Comparison of ENCODE assay signal across 17 cellular contexts in genomic region chr2:190993292-190993643, GRCh38. TPM values are rescaled to one million over a fixed set of nuclear protein-coding genes. Genes with fewer than 3 reads are reported as not detected.
DNase-seq lines count a peak whose midpoint lies in the region; ATAC-seq and TF ChIP-seq lines count a peak whose summit lies in the region.
"Had no signal": no experiment of that assay in that cellular context is flagged by ENCODE, and none has a peak within 500 bp of the region (broad histone marks: within the 10 kb centered on the region; RNA-seq: fewer than 3 reads in every experiment).

No MANE protein-coding gene starts in this region.

- peaks cover 94% of the 10 kb centered on the region for H3K36me3 ChIP-seq in CD4-positive, alpha-beta memory T cell (ENCODE audit: insufficient read depth, low read length)
- no peaks in the 10 kb centered on the region for H3K36me3 ChIP-seq in uterus

- POLR2A ChIA-PET in activated CD8-positive, alpha-beta T cell treated with anti-CD3 and anti-CD28 coated beads for 36 hours (lab: Charles Lee): interaction anchor here (2.8 to 13.6 kb wide), 4 partner anchors 8 to 20 kb away, joined by 15 to 144 read pairs (median 73); partner anchors contain the start of gene STAT1
- POLR2A ChIA-PET in activated CD8-positive, alpha-beta T cell treated with anti-CD3 and anti-CD28 coated beads, Interleukin-2, amount 10 ng/mL, durations not matched to agents 7 days and 5 days (lab: Charles Lee): interaction anchor here (0.7 to 2.7 kb wide), 5 partner anchors 9 to 91 kb away, joined by 3 to 8 read pairs (median 6); no protein-coding TSS in a partner anchor
- POLR2A ChIA-PET in CD4-positive, alpha-beta memory T cell (lab: Charles Lee; ENCODE audit: partially characterized antibody): no interaction called here

- no peak overlapping the region for H3K4me3 ChIP-seq in CD4-positive, alpha-beta memory T cell (ENCODE audit: low read length in 2 of 2)
- no peak overlapping the region for H3K4me3 ChIP-seq in uterus
- H3K4me3 ChIP-seq: GM23338 had no signal

- H3K9me3 Mint-ChIP-seq in activated CD8-positive, alpha-beta T cell treated with anti-CD3 and anti-CD28 coated beads for 36 hours: peaks cover 12% of the 10 kb centered on the region
- H3K9me3 Mint-ChIP-seq in activated CD8-positive, alpha-beta T cell treated with anti-CD3 and anti-CD28 coated beads, Interleukin-2, amount 10 ng/mL, durations not matched to agents 7 days and 5 days (ENCODE audit: insufficient read depth): no peaks in the 10 kb centered on the region
- H3K9me3 Mint-ChIP-seq in CD4-positive, alpha-beta memory T cell: no peaks in the 10 kb centered on the region
- H3K9me3 Mint-ChIP-seq in activated T-helper 17 cell treated with anti-CD3 and anti-CD28 coated beads, Interleukin-2, amount 50 U/mL, for 72 hours: peaks cover 4% of the 10 kb centered on the region
- H3K9me3 Mint-ChIP-seq: CD4-positive, alpha-beta T cell; GM23338 had no signal

- peak overlapping the region; percentile 1 for H3K27ac Mint-ChIP-seq in activated CD8-positive, alpha-beta T cell treated with anti-CD3 and anti-CD28 coated beads for 36 hours
- no peak overlapping the region for H3K27ac Mint-ChIP-seq in activated CD8-positive, alpha-beta T cell treated with anti-CD3 and anti-CD28 coated beads, Interleukin-2, amount 10 ng/mL, durations not matched to agents 7 days and 5 days
- peak overlapping the region in 4 of 7 donors; percentile 10 to 73 (median 16) for H3K27ac Mint-ChIP-seq in CD4-positive, alpha-beta memory T cell
- H3K27ac Mint-ChIP-seq in activated T-helper 17 cell treated with anti-CD3 and anti-CD28 coated beads, Interleukin-2, amount 50 U/mL, for 72 hours: peak overlapping the region; percentile 93
- H3K27ac Mint-ChIP-seq: CD4-positive, alpha-beta T cell; GM23338 had no signal

- H3K9me3 ChIP-seq in CD4-positive, alpha-beta memory T cell (ENCODE audit: control insufficient read depth in 1 of 2, low read length in 2 of 2): no peaks in the 10 kb centered on the region
- H3K9me3 ChIP-seq in uterus: no peaks in the 10 kb centered on the region

- TF ChIP-seq CTCF in activated CD8-positive, alpha-beta T cell treated with anti-CD3 and anti-CD28 coated beads for 36 hours (IDR thresholded peaks at IDR 0.05): no peak
- no peak for TF ChIP-seq CTCF in uterus (IDR thresholded peaks at IDR 0.05)

- H3K4me3 Mint-ChIP-seq in activated CD8-positive, alpha-beta T cell treated with anti-CD3 and anti-CD28 coated beads for 36 hours: no peak overlapping the region
- no peak overlapping the region for H3K4me3 Mint-ChIP-seq in activated CD8-positive, alpha-beta T cell treated with anti-CD3 and anti-CD28 coated beads, Interleukin-2, amount 10 ng/mL, durations not matched to agents 7 days and 5 days
- H3K4me3 Mint-ChIP-seq in CD4-positive, alpha-beta memory T cell: no peak overlapping the region
- H3K4me3 Mint-ChIP-seq in activated T-helper 17 cell treated with anti-CD3 and anti-CD28 coated beads, Interleukin-2, amount 50 U/mL, for 72 hours: no peak overlapping the region
- H3K4me3 Mint-ChIP-seq: CD4-positive, alpha-beta T cell; GM23338 had no signal

- TF ChIP-seq POLR2A in uterus (IDR thresholded peaks at IDR 0.05): no peak

- intact Hi-C loops in activated CD8-positive, alpha-beta T cell treated with anti-CD3 and anti-CD28 coated beads for 36 hours (cut with micrococcal nuclease): no loop called here
- intact Hi-C loops in CD4-positive, alpha-beta memory T cell (cut with micrococcal nuclease): no loop called here
- intact Hi-C loops in uterus (cut with DNase I; ENCODE audit: low total_unique reads): no loop called here

- no peaks in the 10 kb centered on the region for H3K27me3 ChIP-seq in CD4-positive, alpha-beta memory T cell (ENCODE audit: insufficient read depth, low read length)
- no peaks in the 10 kb centered on the region for H3K27me3 ChIP-seq in uterus

- no peaks in the 10 kb centered on the region for H3K27me3 Mint-ChIP-seq in activated CD8-positive, alpha-beta T cell treated with anti-CD3 and anti-CD28 coated beads for 36 hours
- H3K27me3 Mint-ChIP-seq in activated CD8-positive, alpha-beta T cell treated with anti-CD3 and anti-CD28 coated beads, Interleukin-2, amount 10 ng/mL, durations not matched to agents 7 days and 5 days (ENCODE audit: low read depth): no peaks in the 10 kb centered on the region
- no peaks in the 10 kb centered on the region for H3K27me3 Mint-ChIP-seq in CD4-positive, alpha-beta memory T cell
- no peaks in the 10 kb centered on the region for H3K27me3 Mint-ChIP-seq in activated T-helper 17 cell treated with anti-CD3 and anti-CD28 coated beads, Interleukin-2, amount 50 U/mL, for 72 hours
- H3K27me3 Mint-ChIP-seq: CD4-positive, alpha-beta T cell had no signal

- peaks cover 39% of the 10 kb centered on the region for H3K4me1 Mint-ChIP-seq in activated CD8-positive, alpha-beta T cell treated with anti-CD3 and anti-CD28 coated beads for 36 hours (ENCODE audit: low read depth)
- H3K4me1 Mint-ChIP-seq in activated CD8-positive, alpha-beta T cell treated with anti-CD3 and anti-CD28 coated beads, Interleukin-2, amount 10 ng/mL, durations not matched to agents 7 days and 5 days (ENCODE audit: low read depth): peaks cover 65% of the 10 kb centered on the region
- peaks cover 22 to 41% (median 30%) of the 10 kb centered on the region in 4 donors for H3K4me1 Mint-ChIP-seq in CD4-positive, alpha-beta memory T cell
- H3K4me1 Mint-ChIP-seq in activated T-helper 17 cell treated with anti-CD3 and anti-CD28 coated beads, Interleukin-2, amount 50 U/mL, for 72 hours: peaks cover 24% of the 10 kb centered on the region
- H3K4me1 Mint-ChIP-seq: GM23338 had no signal

- peaks cover 88% of the 10 kb centered on the region for H3K36me3 Mint-ChIP-seq in activated CD8-positive, alpha-beta T cell treated with anti-CD3 and anti-CD28 coated beads for 36 hours (ENCODE audit: low read depth)
- H3K36me3 Mint-ChIP-seq in activated CD8-positive, alpha-beta T cell treated with anti-CD3 and anti-CD28 coated beads, Interleukin-2, amount 10 ng/mL, durations not matched to agents 7 days and 5 days (ENCODE audit: low read depth): peaks cover 93% of the 10 kb centered on the region
- peaks cover 81 to 90% of the 10 kb centered on the region in 2 donors for H3K36me3 Mint-ChIP-seq in CD4-positive, alpha-beta memory T cell
- no peaks in the 10 kb centered on the region for H3K36me3 Mint-ChIP-seq in activated T-helper 17 cell treated with anti-CD3 and anti-CD28 coated beads, Interleukin-2, amount 50 U/mL, for 72 hours (ENCODE audit: low read depth)

- CTCF ChIA-PET in activated CD8-positive, alpha-beta T cell treated with anti-CD3 and anti-CD28 coated beads for 36 hours (lab: Charles Lee): interaction anchor here (0.7 to 1.5 kb wide), 2 partner anchors 9 to 58 kb away, joined by 3 to 4 read pairs; no protein-coding TSS in a partner anchor
- CTCF ChIA-PET in activated CD8-positive, alpha-beta T cell treated with anti-CD3 and anti-CD28 coated beads, Interleukin-2, amount 10 ng/mL, durations not matched to agents 7 days and 5 days (lab: Charles Lee): interaction anchor here (0.9 kb wide), 1 partner anchor 9 kb away, joined by 3 read pairs; no protein-coding TSS in a partner anchor
- CTCF ChIA-PET in CD4-positive, alpha-beta memory T cell (lab: Charles Lee; ENCODE audit: partially characterized antibody): interaction anchor here (1.1 to 1.9 kb wide), 4 partner anchors 36 to 163 kb away, joined by 3 to 5 read pairs (median 4); no protein-coding TSS in a partner anchor

- H3K4me1 ChIP-seq in CD4-positive, alpha-beta memory T cell (ENCODE audit: insufficient read depth, low read length): peaks cover 7% of the 10 kb centered on the region
- H3K4me1 ChIP-seq in uterus: no peaks in the 10 kb centered on the region

- ATAC-seq in activated CD8-positive, alpha-beta T cell treated with anti-CD3 and anti-CD28 coated beads for 36 hours: no peak
- ATAC-seq in activated CD8-positive, alpha-beta T cell treated with anti-CD3 and anti-CD28 coated beads, Interleukin-2, amount 10 ng/mL, durations not matched to agents 7 days and 5 days: no peak
- no peak for ATAC-seq in activated T-helper 17 cell treated with anti-CD3 and anti-CD28 coated beads, Interleukin-2, amount 50 U/mL, for 72 hours (replicated peaks)
- ATAC-seq: GM23338, PC-3 had no signal

- no peak overlapping the region for H3K27ac ChIP-seq in CD4-positive, alpha-beta memory T cell (ENCODE audit: low read depth, low read length)
- no peak overlapping the region for H3K27ac ChIP-seq in uterus

- no peak for DNase-seq in activated CD8-positive, alpha-beta T cell treated with anti-CD3 and anti-CD28 coated beads for 36 hours
- DNase-seq in activated CD8-positive, alpha-beta T cell treated with anti-CD3 and anti-CD28 coated beads, Interleukin-2, amount 10 ng/mL, durations not matched to agents 7 days and 5 days: no peak
- no peak for DNase-seq in CD4-positive, alpha-beta memory T cell
- DNase-seq in myocyte (ENCODE audit: low read depth) (peak; percentile 21), EL (no peak), uterus (no peak), NCI-H526 (lab: John Stamatoyannopoulos, UW) (no peak)
- DNase-seq: AML-193; CD4-positive, alpha-beta T cell; MV-4-11; NCI-H1436; NCI-H2029 treated with DMSO at 0.1 percent for 48 hours; NCI-H2227 treated with DMSO at 0.1 percent for 48 hours; NCI-H69; PC-3 had no signal

RNA-seq across cellular contexts. Expression of gene STAT1, which starts 20.7 kb away (rescaled TPM):
- 100 to 1,000 TPM; 293 to 311 TPM for total RNA-seq in activated CD8-positive, alpha-beta T cell treated with anti-CD3 and anti-CD28 coated beads for 36 hours
- 100 to 1,000 TPM; 472 to 473 TPM for total RNA-seq in activated CD8-positive, alpha-beta T cell treated with anti-CD3 and anti-CD28 coated beads, Interleukin-2, amount 10 ng/mL, durations not matched to agents 7 days and 5 days
- 100 to 1,000 TPM; 130 TPM for total RNA-seq in CD4-positive, alpha-beta memory T cell
- 100 to 1,000 TPM; 221 to 230 TPM for polyA plus RNA-seq in CD4-positive, alpha-beta memory T cell
- 100 to 1,000 TPM; 163 to 363 TPM for total RNA-seq in activated T-helper 17 cell treated with anti-CD3 and anti-CD28 coated beads, Interleukin-2, amount 50 U/mL, for 72 hours
- total RNA-seq in myocyte (106 and 116 TPM in 2 replicates), uterus (10 to 100 TPM; 20.7 to 83.0 (median 56.1) TPM)
- polyA plus RNA-seq in myocyte (2012): 102 TPM
